29 cellular contexts compared by ENCODE assay signal in the genomic region with DNA sequence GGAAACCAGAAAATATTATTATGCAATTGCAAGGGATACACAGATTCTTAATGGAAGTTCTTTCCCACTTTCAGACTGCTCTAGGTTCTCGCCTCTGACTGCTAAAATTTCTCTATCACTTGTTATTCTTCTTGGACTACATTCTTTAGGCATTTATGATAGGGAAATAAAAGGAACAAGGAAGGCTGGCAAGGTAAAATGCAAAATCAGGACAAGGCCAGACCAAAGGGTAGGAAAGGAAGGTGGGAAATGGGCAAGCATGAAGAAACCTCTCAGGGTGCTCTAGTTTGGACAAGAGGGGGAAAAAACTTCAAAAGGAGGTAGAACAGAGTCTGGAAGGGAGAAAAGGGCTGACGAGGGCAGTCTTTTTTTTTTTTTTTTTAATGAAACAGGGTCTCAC.
"Had no signal": no experiment of that assay in that cellular context is flagged by ENCODE, and none has a peak within 500 bp of the region (broad histone marks: within the 10 kb centered on the region; RNA-seq: fewer than 3 reads in every experiment).

No MANE protein-coding gene starts in this region.

- H3K27ac ChIP-seq: dorsolateral prefrontal cortex, gastrocnemius medialis, heart left ventricle, lower lobe of right lung, neutrophil, parathyroid adenoma, right lobe of liver, suprapubic skin, transverse colon, upper lobe of right lung, uterus had no signal

- DNase-seq: dorsolateral prefrontal cortex; effector CD4-positive, alpha-beta T cell; gastrocnemius medialis; heart left ventricle; hypothalamus; immature natural killer cell; islet precursor cell; kidney glomerular epithelial cell; left ventricle myocardium superior; lower lobe of right lung; naive B cell; right lobe of liver; stimulated activated CD4-positive, alpha-beta T cell treated with anti-CD3 and anti-CD28 coated beads, Interleukin-12 subunit alpha, Interleukin-12 subunit beta, amount 100 ng/mL, for 4 hours; stimulated activated CD4-positive, alpha-beta T cell treated with anti-CD3 and anti-CD28 coated beads, Interleukin-1b, Interleukin-23, amount 100 ng/mL, for 48 hours; stimulated activated CD4-positive, alpha-beta T cell treated with anti-CD3 and anti-CD28 coated beads, Interleukin-4, amount 100 ng/mL, for 1 hour; stimulated activated CD8-positive, alpha-beta memory T cell treated with anti-CD3 and anti-CD28 coated beads, Interleukin-4, amount 100 ng/mL, for 48 hours; stimulated activated naive CD4-positive, alpha-beta T cell; stimulated activated naive CD8-positive, alpha-beta T cell treated with anti-CD3 and anti-CD28 coated beads, Interleukin-15, amount 100 ng/mL, for 72 hours; transverse colon; upper lobe of right lung; uterus had no signal

- H3K79me2 ChIP-seq: parathyroid adenoma had no signal

- H3K4me3 ChIP-seq: dorsolateral prefrontal cortex, gastrocnemius medialis, heart left ventricle, lower lobe of right lung, right lobe of liver, smooth muscle cell, suprapubic skin, transverse colon, upper lobe of right lung, uterus had no signal

- H3K27me3 Mint-ChIP-seq: memory B cell; naive B cell; natural killer cell treated with Interleukin-12 subunit alpha and Interleukin-12 subunit beta and Interleukin-15 and Interleukin-18, amount 100 ng/mL, for 72 hours; progenitor cell of endocrine pancreas; stimulated activated naive CD8-positive, alpha-beta T cell treated with anti-CD3 and anti-CD28 coated beads, Interleukin-15, amount 100 ng/mL, for 72 hours had no signal

- H3K27ac Mint-ChIP-seq: immature natural killer cell; memory B cell; naive B cell; natural killer cell treated with Interleukin-12 subunit alpha and Interleukin-12 subunit beta and Interleukin-15 and Interleukin-18, amount 100 ng/mL, for 72 hours; progenitor cell of endocrine pancreas; stimulated activated naive CD8-positive, alpha-beta T cell treated with anti-CD3 and anti-CD28 coated beads, Interleukin-15, amount 100 ng/mL, for 72 hours had no signal

- H3K4me1 Mint-ChIP-seq: neural crest cell had no signal

- H3K9ac ChIP-seq: parathyroid adenoma had no signal

- H3K9me3 ChIP-seq: gastrocnemius medialis, heart left ventricle, lower lobe of right lung, neutrophil, right lobe of liver, suprapubic skin, transverse colon, upper lobe of right lung, uterus had no signal

- H3K9me3 Mint-ChIP-seq: immature natural killer cell; memory B cell; naive B cell; natural killer cell treated with Interleukin-12 subunit alpha and Interleukin-12 subunit beta and Interleukin-15 and Interleukin-18, amount 100 ng/mL, for 72 hours; neural crest cell; stimulated activated naive CD8-positive, alpha-beta T cell treated with anti-CD3 and anti-CD28 coated beads, Interleukin-15, amount 100 ng/mL, for 72 hours had no signal

- H3K36me3 ChIP-seq: gastrocnemius medialis, neutrophil, right lobe of liver, suprapubic skin, transverse colon, uterus had no signal

- H3K36me3 Mint-ChIP-seq: naive B cell; natural killer cell treated with Interleukin-12 subunit alpha and Interleukin-12 subunit beta and Interleukin-15 and Interleukin-18, amount 100 ng/mL, for 72 hours had no signal

- H2AFZ ChIP-seq: parathyroid adenoma had no signal

- ATAC-seq: gastrocnemius medialis; heart left ventricle; left ventricle myocardium superior; lower lobe of right lung; natural killer cell treated with Interleukin-12 subunit alpha and Interleukin-12 subunit beta and Interleukin-15 and Interleukin-18, amount 100 ng/mL, for 72 hours; right lobe of liver; upper lobe of right lung had no signal

- H3K27me3 ChIP-seq: dorsolateral prefrontal cortex, gastrocnemius medialis, heart left ventricle, neutrophil, right lobe of liver, suprapubic skin, transverse colon, upper lobe of right lung, uterus had no signal

- H3K4me3 Mint-ChIP-seq: immature natural killer cell; memory B cell; naive B cell; natural killer cell treated with Interleukin-12 subunit alpha and Interleukin-12 subunit beta and Interleukin-15 and Interleukin-18, amount 100 ng/mL, for 72 hours; neural crest cell; stimulated activated naive CD8-positive, alpha-beta T cell treated with anti-CD3 and anti-CD28 coated beads, Interleukin-15, amount 100 ng/mL, for 72 hours had no signal

- H3K4me1 ChIP-seq: gastrocnemius medialis, heart left ventricle, lower lobe of right lung, right lobe of liver, upper lobe of right lung, uterus had no signal
